In the genomic region with DNA sequence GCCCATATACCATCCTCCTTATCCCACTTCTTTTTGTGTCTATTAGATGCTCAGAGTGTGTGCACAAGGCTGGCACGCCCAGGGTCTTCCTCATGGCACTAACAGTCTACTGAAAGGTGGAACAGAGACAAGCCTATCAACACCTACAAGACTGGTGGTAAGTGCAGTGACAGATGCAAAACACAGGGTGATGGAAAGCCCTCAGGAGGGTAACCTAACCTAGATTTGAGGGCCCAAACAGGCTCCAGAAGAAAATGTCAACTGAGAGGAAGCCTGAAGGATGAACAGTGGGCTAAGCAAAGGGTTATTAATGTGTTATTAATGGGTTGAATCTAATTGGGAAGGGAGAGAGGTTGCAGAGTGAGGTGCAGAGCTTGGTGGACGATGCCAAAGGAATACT, we compare ENCODE assay signal across 10 cellular contexts. TPM values are rescaled to one million over a fixed set of nuclear protein-coding genes. Genes with fewer than 3 reads are reported as not detected.
A peak's percentile ranks its signal among the peaks of the same experiment; 100 is the strongest.
DNase-seq lines count a peak whose midpoint lies in the region; ATAC-seq and TF ChIP-seq lines count a peak whose summit lies in the region.
"Had no signal": no experiment of that assay in that cellular context is flagged by ENCODE, and none has a peak within 500 bp of the region (broad histone marks: within the 10 kb centered on the region; RNA-seq: fewer than 3 reads in every experiment).

No MANE protein-coding gene starts in this region.

- DNase-seq in stimulated activated naive CD8-positive, alpha-beta T cell treated with anti-CD3 and anti-CD28 coated beads, Interleukin-15, Interleukin-2, amounts not matched to agents 100 U/mL and 50 U/mL, for 24 hours = no peak
- DNase-seq in breast epithelium (ENCODE audit: low spot score in 2 of 2) (no peak), 8988T (no peak), GDM1 (lab: John Stamatoyannopoulos, UW) (no peak), NCI-H510A (lab: John Stamatoyannopoulos, UW) (no peak), posterior vena cava (ENCODE audit: low spot score) (no peak)
- DNase-seq: NCI-H524; stimulated activated CD4-positive, alpha-beta T cell treated with anti-CD3 and anti-CD28 coated beads, Interleukin-15, amount 100 ng/mL, for 24 hours had no signal

- H3K4me1 ChIP-seq in breast epithelium (peaks cover 5 to 10% of the 10 kb centered on the region in 2 donors), muscle layer of colon (ENCODE audit: insufficient read depth, low read length) (peaks cover 33% of the 10 kb centered on the region)

- H3K4me3 Mint-ChIP-seq in stimulated activated naive CD8-positive, alpha-beta T cell treated with anti-CD3 and anti-CD28 coated beads, Interleukin-15, Interleukin-2, amounts not matched to agents 100 ng/mL and 50 ng/mL, for 24 hours = peak overlapping the region; percentile 96

- H3K9ac ChIP-seq in muscle layer of colon (ENCODE audit: low read length) = peak overlapping the region; percentile 41

- no peak for TF ChIP-seq POLR2A in breast epithelium (IDR thresholded peaks at IDR 0.05)

- TF ChIP-seq CTCF in breast epithelium (IDR thresholded peaks at IDR 0.05) = no peak

- H3K4me1 Mint-ChIP-seq in stimulated activated naive CD8-positive, alpha-beta T cell treated with anti-CD3 and anti-CD28 coated beads, Interleukin-15, Interleukin-2, amounts not matched to agents 100 ng/mL and 50 ng/mL, for 24 hours (ENCODE audit: low read depth) = peaks cover 61% of the 10 kb centered on the region

- peak overlapping the region; percentile 98 to 99 for H3K27ac ChIP-seq in breast epithelium
- H3K27ac ChIP-seq in muscle layer of colon (ENCODE audit: low read depth, low read length) = peak overlapping the region; percentile 80

- H3K36me3 ChIP-seq in breast epithelium (no peaks in the 10 kb centered on the region), muscle layer of colon (ENCODE audit: insufficient read depth, low read length) (no peaks in the 10 kb centered on the region)

- intact Hi-C loops in breast epithelium (cut with DNase I; ENCODE audit: low total_unique reads) = no loop called here
- intact Hi-C loops in posterior vena cava (cut with DNase I) = loop anchor here (5.0 kb wide), 2 partner anchors 42 to 52 kb away; no protein-coding TSS in a partner anchor

- H3K27ac Mint-ChIP-seq in stimulated activated naive CD8-positive, alpha-beta T cell treated with anti-CD3 and anti-CD28 coated beads, Interleukin-15, Interleukin-2, amounts not matched to agents 100 ng/mL and 50 ng/mL, for 24 hours = peak overlapping the region; percentile 43

- peaks cover 4% of the 10 kb centered on the region for H3K9me3 Mint-ChIP-seq in stimulated activated naive CD8-positive, alpha-beta T cell treated with anti-CD3 and anti-CD28 coated beads, Interleukin-15, Interleukin-2, amounts not matched to agents 100 ng/mL and 50 ng/mL, for 24 hours

- peaks cover 6% of the 10 kb centered on the region for H3K36me3 Mint-ChIP-seq in stimulated activated naive CD8-positive, alpha-beta T cell treated with anti-CD3 and anti-CD28 coated beads, Interleukin-15, Interleukin-2, amounts not matched to agents 100 ng/mL and 50 ng/mL, for 24 hours (ENCODE audit: low read depth)

- ATAC-seq in stimulated activated naive CD8-positive, alpha-beta T cell treated with anti-CD3 and anti-CD28 coated beads, Interleukin-15, Interleukin-2, amounts not matched to agents 100 U/mL and 50 U/mL, for 24 hours = no peak

- H3K4me3 ChIP-seq in breast epithelium (peak overlapping the region; percentile 90 to 98 (median 94)), muscle layer of colon (ENCODE audit: low read depth in 1 of 2, low read length in 2 of 2) (peak overlapping the region in 1 of 2 donors; percentile 98)

- no peaks in the 10 kb centered on the region for H3K27me3 Mint-ChIP-seq in stimulated activated naive CD8-positive, alpha-beta T cell treated with anti-CD3 and anti-CD28 coated beads, Interleukin-15, Interleukin-2, amounts not matched to agents 100 ng/mL and 50 ng/mL, for 24 hours

- H3K9me3 ChIP-seq in breast epithelium (no peaks in the 10 kb centered on the region), muscle layer of colon (ENCODE audit: low read length) (no peaks in the 10 kb centered on the region)

- H3K27me3 ChIP-seq in breast epithelium = no peaks in the 10 kb centered on the region
- H3K27me3 ChIP-seq in muscle layer of colon (ENCODE audit: control insufficient read depth in 1 of 2, insufficient read depth in 2 of 2, low read length in 2 of 2) = no peaks in the 10 kb centered on the region

RNA-seq across cellular contexts. Expression of a gene that starts 1.2 kb away (rescaled TPM):
- 10 to 100 TPM; 26.9 to 51.5 (median 47.3) TPM for total RNA-seq in breast epithelium
- total RNA-seq in posterior vena cava = 10 to 100 TPM; 30.7 to 40.7 TPM

RNA-seq across cellular contexts. Expression of a gene that starts 36.9 kb away (rescaled TPM):
- total RNA-seq in breast epithelium = 1,000 to 10,000 TPM in 2 of 3 donors, 10 to 100 TPM in 1; 87.9 to 1,054 (median 1,036) TPM
- total RNA-seq in posterior vena cava = 1,000 to 10,000 TPM; 4,350 to 6,560 TPM

Comparison
In these comparisons a context has a peak if more than half of its experiments do, and no peak if none do; other contexts are left out.
1. RNA of a gene that starts 36.9 kb away (total RNA-seq): 4,350 to 6,560 TPM in posterior vena cava; 87.9 to 1,054 TPM in breast epithelium; every median in the first group is over 4 times any median in the second.